27 cellular contexts compared by ENCODE assay signal in the genomic region with DNA sequence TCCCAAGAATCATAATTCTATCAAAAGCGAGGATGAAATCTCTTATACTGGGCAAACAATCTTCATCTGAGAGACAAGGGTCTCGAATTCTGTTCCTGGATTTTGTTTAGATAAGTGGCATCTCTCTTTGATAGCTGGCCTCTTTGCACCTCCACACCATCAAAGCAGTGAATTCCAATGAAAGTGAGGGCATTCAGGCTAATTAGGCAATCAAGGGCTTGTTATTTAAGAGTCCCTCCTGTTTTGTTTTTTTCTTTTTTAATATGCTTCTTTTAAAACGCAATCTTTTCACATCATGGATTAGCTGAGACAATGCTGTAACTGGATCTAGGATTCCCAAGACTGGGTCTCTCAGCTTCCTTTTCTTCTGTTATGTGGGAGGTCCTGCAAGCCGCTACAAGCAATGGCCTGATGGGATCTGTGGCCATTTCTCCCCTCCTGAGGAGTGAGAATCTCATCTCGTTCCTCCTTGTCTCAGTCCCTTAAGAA.
"Had no signal": no experiment of that assay in that cellular context is flagged by ENCODE, and none has a peak within 500 bp of the region (broad histone marks: within the 10 kb centered on the region; RNA-seq: fewer than 3 reads in every experiment).

No MANE protein-coding gene starts in this region.

- ATAC-seq: activated CD4-positive, alpha-beta T cell treated with anti-CD3 and anti-CD28 coated beads for 36 hours; activated T-helper 17 cell treated with anti-CD3 and anti-CD28 coated beads, Interleukin-2, amount 50 U/mL, for 72 hours; Panc1; Right ventricle myocardium inferior had no signal

- H3K4me1 Mint-ChIP-seq: activated CD4-positive, alpha-beta memory T cell treated with anti-CD3 and anti-CD28 coated beads, Interleukin-2, amount 10 ng/mL, durations not matched to agents 7 days and 5 days; activated CD4-positive, alpha-beta T cell treated with anti-CD3 and anti-CD28 coated beads for 36 hours; activated naive CD8-positive, alpha-beta T cell treated with anti-CD3 and anti-CD28 coated beads for 36 hours; activated T-helper 17 cell treated with anti-CD3 and anti-CD28 coated beads, Interleukin-2, amount 50 U/mL, for 72 hours had no signal

- H3K4me3 ChIP-seq: adrenal gland had no signal

- H3K9me3 ChIP-seq: adrenal gland, SK-N-SH had no signal

- H3K27ac Mint-ChIP-seq: activated CD4-positive, alpha-beta memory T cell treated with anti-CD3 and anti-CD28 coated beads, Interleukin-2, amount 10 ng/mL, durations not matched to agents 7 days and 5 days; activated CD4-positive, alpha-beta T cell treated with anti-CD3 and anti-CD28 coated beads for 36 hours; activated naive CD4-positive, alpha-beta T cell treated with anti-CD3 and anti-CD28 coated beads for 36 hours; activated naive CD8-positive, alpha-beta T cell treated with anti-CD3 and anti-CD28 coated beads for 36 hours; activated T-helper 17 cell treated with anti-CD3 and anti-CD28 coated beads, Interleukin-2, amount 50 U/mL, for 72 hours had no signal

- H3K4me2 ChIP-seq: SK-N-SH had no signal

- H3K27ac ChIP-seq: adrenal gland, VCaP had no signal

- H3K9ac ChIP-seq: SK-N-SH had no signal

- H3K27me3 ChIP-seq: adrenal gland had no signal

- H3K36me3 ChIP-seq: adrenal gland had no signal

- DNase-seq: activated CD4-positive, alpha-beta memory T cell treated with anti-CD3 and anti-CD28 coated beads, Interleukin-2, amount 10 ng/mL, durations not matched to agents 7 days and 5 days; activated CD4-positive, alpha-beta T cell treated with anti-CD3 and anti-CD28 coated beads for 36 hours; activated CD4-positive, alpha-beta T cell treated with anti-CD3 and anti-CD28 coated beads, Interleukin-2, amount 50 U/mL, for 1 hour; activated gamma-delta T cell; activated naive CD4-positive, alpha-beta T cell treated with anti-CD3 and anti-CD28 coated beads for 36 hours; activated naive CD8-positive, alpha-beta T cell treated with anti-CD3 and anti-CD28 coated beads for 36 hours; activated T-cell treated with anti-CD3 and anti-CD28 coated beads for 4 hours; activated T-cell treated with anti-CD3 and anti-CD28 coated beads, Interleukin-2, amount 50 U/mL, for 48 hours; adrenal gland; anterior cingulate cortex; Kasumi-1; KBM-7; NCI-H1048; NCI-H146; NCI-H1930; NCI-H345; NCI-H510A treated with DMSO at 0.1 percent for 48 hours; NCI-H69; NK-92 treated with Interleukin-12 subunit alpha and Interleukin-12 subunit beta, amount 100 ng/mL, for 24 hours; OCI-M1; RPMI8226; SK-N-SH; T-helper 1 cell had no signal

- H3K9me3 Mint-ChIP-seq: activated CD4-positive, alpha-beta memory T cell treated with anti-CD3 and anti-CD28 coated beads, Interleukin-2, amount 10 ng/mL, durations not matched to agents 7 days and 5 days; activated naive CD4-positive, alpha-beta T cell treated with anti-CD3 and anti-CD28 coated beads for 36 hours; activated naive CD8-positive, alpha-beta T cell treated with anti-CD3 and anti-CD28 coated beads for 36 hours; activated T-helper 17 cell treated with anti-CD3 and anti-CD28 coated beads, Interleukin-2, amount 50 U/mL, for 72 hours had no signal

- H3K4me1 ChIP-seq: adrenal gland had no signal

- H3K4me3 Mint-ChIP-seq: activated CD4-positive, alpha-beta memory T cell treated with anti-CD3 and anti-CD28 coated beads, Interleukin-2, amount 10 ng/mL, durations not matched to agents 7 days and 5 days; activated CD4-positive, alpha-beta T cell treated with anti-CD3 and anti-CD28 coated beads for 36 hours; activated naive CD4-positive, alpha-beta T cell treated with anti-CD3 and anti-CD28 coated beads for 36 hours; activated naive CD8-positive, alpha-beta T cell treated with anti-CD3 and anti-CD28 coated beads for 36 hours; activated T-helper 17 cell treated with anti-CD3 and anti-CD28 coated beads, Interleukin-2, amount 50 U/mL, for 72 hours had no signal

- H3K9me2 ChIP-seq: SK-N-SH had no signal

- H3K36me3 Mint-ChIP-seq: activated naive CD8-positive, alpha-beta T cell treated with anti-CD3 and anti-CD28 coated beads for 36 hours had no signal
